Comparison of ENCODE assay signal across 27 cellular contexts in genomic region chr14:93949511-93950075, GRCh38. TPM values are rescaled to one million over a fixed set of nuclear protein-coding genes. Genes with fewer than 3 reads are reported as not detected.
DNase-seq lines count a peak whose midpoint lies in the region; ATAC-seq, FAIRE-seq and TF ChIP-seq lines count a peak whose summit lies in the region.
"Had no signal": no experiment of that assay in that cellular context is flagged by ENCODE, and none has a peak within 500 bp of the region (broad histone marks: within the 10 kb centered on the region; RNA-seq: fewer than 3 reads in every experiment).

No MANE protein-coding gene starts in this region.

- H3K4me3 ChIP-seq in astrocyte (ENCODE audit: insufficient read depth, low read depth, low read length) (no peak overlapping the region), lower lobe of right lung (no peak overlapping the region)
- H3K4me3 ChIP-seq: BLaER1 treated with 17β-estradiol and CSF1 and Interleukin-3, amounts not matched to agents 10 nM and 100 nM; SK-N-MC had no signal

- TF ChIP-seq CTCF in astrocyte (IDR thresholded peaks at IDR 0.05; ENCODE audit: insufficient read depth, low read depth, low read length) (no peak), lower lobe of right lung (IDR thresholded peaks at IDR 0.05) (no peak)

- no peak overlapping the region for H2AFZ ChIP-seq in astrocyte (ENCODE audit: low read depth, low read length)

- CTCF ChIA-PET in activated CD8-positive, alpha-beta memory T cell treated with anti-CD3 and anti-CD28 coated beads, Interleukin-2, amount 10 ng/mL, durations not matched to agents 7 days and 5 days (lab: Charles Lee) = interaction anchor here (1.3 to 17.4 kb wide), 4 partner anchors 10 to 52 kb away, joined by 3 to 309 read pairs (median 132); partner anchors contain the start of gene ASB2

- intact Hi-C loops in lower lobe of right lung (cut with DNase I) = no loop called here

- H4K20me1 ChIP-seq in astrocyte (ENCODE audit: insufficient read depth, low read length) = no peaks in the 10 kb centered on the region
- H4K20me1 ChIP-seq: BLaER1 treated with 17β-estradiol and CSF1 and Interleukin-3, amounts not matched to agents 10 nM and 100 nM had no signal

- DNase-seq in activated CD8-positive, alpha-beta memory T cell treated with anti-CD3 and anti-CD28 coated beads, Interleukin-2, amount 10 ng/mL, durations not matched to agents 7 days and 5 days = no peak
- DNase-seq in activated CD8-positive, alpha-beta memory T cell treated with anti-CD3 and anti-CD28 coated beads, Interleukin-2, amount 50 U/mL, for 48 hours = no peak
- DNase-seq in astrocyte (ENCODE audit: low read depth) = no peak
- DNase-seq in lower lobe of right lung = peak; percentile 39
- DNase-seq in stimulated activated effector memory CD8-positive, alpha-beta T cell treated with anti-CD3 and anti-CD28 coated beads, Interleukin-12 subunit alpha, Interleukin-12 subunit beta, amount 100 ng/mL, for 72 hours (ENCODE audit: low spot score in 2 of 2) = no peak
- no peak for DNase-seq in stimulated activated CD4-positive, alpha-beta T cell treated with anti-CD3 and anti-CD28 coated beads, Interleukin-1b, Interleukin-23, amount 100 ng/mL, for 48 hours
- DNase-seq in OCI-M1 (lab: John Stamatoyannopoulos, UW) = no peak
- DNase-seq: ACHN; CD4-positive, alpha-beta memory T cell; DND-41; KBM-7; MM.1S; NCI-H1048; NCI-H1417 treated with DMSO at 0.1 percent for 48 hours; NCI-H187; NCI-H446; NCI-H526; PC-3; RPMI8226; SHP77 treated with DMSO at 0.1 percent for 48 hours had no signal

- H3K27ac ChIP-seq in astrocyte (ENCODE audit: low read depth, low read length) (no peak overlapping the region), lower lobe of right lung (no peak overlapping the region)
- H3K27ac ChIP-seq: 22Rv1; BLaER1 treated with 17β-estradiol and CSF1 and Interleukin-3, amounts not matched to agents 10 nM and 100 nM; SK-N-MC had no signal

- H3K36me3 ChIP-seq in astrocyte (ENCODE audit: insufficient read depth, low read length) (no peaks in the 10 kb centered on the region), lower lobe of right lung (no peaks in the 10 kb centered on the region)
- H3K36me3 ChIP-seq: BLaER1 treated with 17β-estradiol and CSF1 and Interleukin-3, amounts not matched to agents 10 nM and 100 nM had no signal

- H3K27ac Mint-ChIP-seq in activated CD8-positive, alpha-beta memory T cell treated with anti-CD3 and anti-CD28 coated beads, Interleukin-2, amount 10 ng/mL, durations not matched to agents 7 days and 5 days = peak overlapping the region; percentile 54
- no peak overlapping the region for H3K27ac Mint-ChIP-seq in astrocyte (ENCODE audit: unreplicated experiment)
- H3K27ac Mint-ChIP-seq in stimulated activated effector memory CD8-positive, alpha-beta T cell treated with anti-CD3 and anti-CD28 coated beads, Interleukin-12 subunit alpha, Interleukin-12 subunit beta, amount 100 ng/mL, for 72 hours = peak overlapping the region; percentile 10

- peaks cover 67% of the 10 kb centered on the region for H3K4me1 Mint-ChIP-seq in activated CD8-positive, alpha-beta memory T cell treated with anti-CD3 and anti-CD28 coated beads, Interleukin-2, amount 10 ng/mL, durations not matched to agents 7 days and 5 days
- H3K4me1 Mint-ChIP-seq in astrocyte (ENCODE audit: low read depth, unreplicated experiment) = peaks cover 18% of the 10 kb centered on the region
- peaks cover 53% of the 10 kb centered on the region for H3K4me1 Mint-ChIP-seq in stimulated activated effector memory CD8-positive, alpha-beta T cell treated with anti-CD3 and anti-CD28 coated beads, Interleukin-12 subunit alpha, Interleukin-12 subunit beta, amount 100 ng/mL, for 72 hours

- no peaks in the 10 kb centered on the region for H3K79me2 ChIP-seq in astrocyte (ENCODE audit: insufficient read depth, low read length)

- H3K9me3 ChIP-seq in astrocyte (ENCODE audit: insufficient read depth, low read depth, low read length) (no peaks in the 10 kb centered on the region), lower lobe of right lung (no peaks in the 10 kb centered on the region)
- H3K9me3 ChIP-seq: BLaER1 treated with 17β-estradiol and CSF1 and Interleukin-3, amounts not matched to agents 10 nM and 100 nM had no signal

- no peaks in the 10 kb centered on the region for H3K9me3 Mint-ChIP-seq in activated CD8-positive, alpha-beta memory T cell treated with anti-CD3 and anti-CD28 coated beads, Interleukin-2, amount 10 ng/mL, durations not matched to agents 7 days and 5 days (ENCODE audit: low read depth)
- H3K9me3 Mint-ChIP-seq in astrocyte (ENCODE audit: unreplicated experiment) = peaks cover 4% of the 10 kb centered on the region
- no peaks in the 10 kb centered on the region for H3K9me3 Mint-ChIP-seq in stimulated activated effector memory CD8-positive, alpha-beta T cell treated with anti-CD3 and anti-CD28 coated beads, Interleukin-12 subunit alpha, Interleukin-12 subunit beta, amount 100 ng/mL, for 72 hours
- H3K9me3 Mint-ChIP-seq: CD4-positive, alpha-beta memory T cell had no signal

- FAIRE-seq in astrocyte (lab: Jason Lieb, UNC) = no peak
- FAIRE-seq: GM12892 had no signal

- H3K4me1 ChIP-seq in astrocyte (ENCODE audit: insufficient read depth, low read length) (peaks cover 26% of the 10 kb centered on the region), lower lobe of right lung (peaks cover 1% of the 10 kb centered on the region)

- H3K27me3 ChIP-seq in astrocyte (ENCODE audit: insufficient read depth, low read length) (no peaks in the 10 kb centered on the region), lower lobe of right lung (ENCODE audit: low read depth) (no peaks in the 10 kb centered on the region)
- H3K27me3 ChIP-seq: BLaER1 treated with 17β-estradiol and CSF1 and Interleukin-3, amounts not matched to agents 10 nM and 100 nM had no signal

- no peak for ATAC-seq in activated CD8-positive, alpha-beta memory T cell treated with anti-CD3 and anti-CD28 coated beads, Interleukin-2, amount 10 ng/mL, durations not matched to agents 7 days and 5 days
- ATAC-seq in lower lobe of right lung (no peak), GM21737 (IDR thresholded peaks at IDR 0.05; ENCODE audit: unreplicated experiment) (no peak)
- ATAC-seq in stimulated activated effector memory CD8-positive, alpha-beta T cell treated with anti-CD3 and anti-CD28 coated beads, Interleukin-12 subunit alpha, Interleukin-12 subunit beta, amount 100 ng/mL, for 72 hours = no peak
- ATAC-seq: PC-3 had no signal

- peaks cover 76% of the 10 kb centered on the region for H3K36me3 Mint-ChIP-seq in activated CD8-positive, alpha-beta memory T cell treated with anti-CD3 and anti-CD28 coated beads, Interleukin-2, amount 10 ng/mL, durations not matched to agents 7 days and 5 days
- no peaks in the 10 kb centered on the region for H3K36me3 Mint-ChIP-seq in astrocyte (ENCODE audit: low read depth, unreplicated experiment)
- H3K36me3 Mint-ChIP-seq in stimulated activated effector memory CD8-positive, alpha-beta T cell treated with anti-CD3 and anti-CD28 coated beads, Interleukin-12 subunit alpha, Interleukin-12 subunit beta, amount 100 ng/mL, for 72 hours = peaks cover 67% of the 10 kb centered on the region

- no peak overlapping the region for H3K4me3 Mint-ChIP-seq in activated CD8-positive, alpha-beta memory T cell treated with anti-CD3 and anti-CD28 coated beads, Interleukin-2, amount 10 ng/mL, durations not matched to agents 7 days and 5 days
- no peak overlapping the region for H3K4me3 Mint-ChIP-seq in astrocyte (ENCODE audit: unreplicated experiment)
- no peak overlapping the region for H3K4me3 Mint-ChIP-seq in stimulated activated effector memory CD8-positive, alpha-beta T cell treated with anti-CD3 and anti-CD28 coated beads, Interleukin-12 subunit alpha, Interleukin-12 subunit beta, amount 100 ng/mL, for 72 hours
- H3K4me3 Mint-ChIP-seq: CD4-positive, alpha-beta memory T cell had no signal

- no peak overlapping the region for H3K9ac ChIP-seq in astrocyte (ENCODE audit: low read length)

- peak overlapping the region; percentile 10 for H3K4me2 ChIP-seq in astrocyte (ENCODE audit: low read length)
- H3K4me2 ChIP-seq: BLaER1 treated with 17β-estradiol and CSF1 and Interleukin-3, amounts not matched to agents 10 nM and 100 nM had no signal

- H3K27me3 Mint-ChIP-seq in activated CD8-positive, alpha-beta memory T cell treated with anti-CD3 and anti-CD28 coated beads, Interleukin-2, amount 10 ng/mL, durations not matched to agents 7 days and 5 days = no peaks in the 10 kb centered on the region
- peaks cover 56% of the 10 kb centered on the region for H3K27me3 Mint-ChIP-seq in astrocyte (ENCODE audit: low read depth, unreplicated experiment)
- H3K27me3 Mint-ChIP-seq: CD4-positive, alpha-beta memory T cell had no signal

RNA-seq across cellular contexts. Expression of gene FAM181A, which starts 22.4 kb away (rescaled TPM):
- total RNA-seq in activated CD8-positive, alpha-beta memory T cell treated with anti-CD3 and anti-CD28 coated beads, Interleukin-2, amount 10 ng/mL, durations not matched to agents 7 days and 5 days = not detected
- total RNA-seq in astrocyte = not detected in 2 replicates
- 6.4 TPM for total RNA-seq in lower lobe of right lung
- total RNA-seq: CD4-positive, alpha-beta memory T cell; G401; H4; PC-3 had no signal

RNA-seq across cellular contexts. Expression of gene ASB2, which starts 26.8 kb away (rescaled TPM):
- total RNA-seq in activated CD8-positive, alpha-beta memory T cell treated with anti-CD3 and anti-CD28 coated beads, Interleukin-2, amount 10 ng/mL, durations not matched to agents 7 days and 5 days = 100 to 1,000 TPM; 116 to 177 TPM
- total RNA-seq in astrocyte (0.25 TPM in 1 of 2 replicates, not detected in the other), lower lobe of right lung (2.4 TPM)
- total RNA-seq: H4 had no signal

RNA-seq across cellular contexts. Expression of gene CCDC197, which starts 47.5 kb away (rescaled TPM):
- total RNA-seq in activated CD8-positive, alpha-beta memory T cell treated with anti-CD3 and anti-CD28 coated beads, Interleukin-2, amount 10 ng/mL, durations not matched to agents 7 days and 5 days = under 1 TPM in 1 of 2 experiments, not detected in 1; 0.14 TPM
- total RNA-seq in astrocyte (not detected in 2 replicates), lower lobe of right lung (not detected)
- total RNA-seq: CD4-positive, alpha-beta memory T cell; G401; H4; PC-3 had no signal

Comparison
In these comparisons a context has a peak if more than half of its experiments do, and no peak if none do; other contexts are left out.
1. RNA of gene ASB2, which starts 26.8 kb away (total RNA-seq): 116 to 177 TPM in activated CD8-positive, alpha-beta memory T cell treated with anti-CD3 and anti-CD28 coated beads, Interleukin-2, amount 10 ng/mL, durations not matched to agents 7 days and 5 days; 2.4 TPM in lower lobe of right lung (single experiment) and 0.25 TPM in astrocyte; every median in the first group is over 10 times any median in the second.